Comparison of ENCODE assay signal across 9 cellular contexts in genomic region chr19:34135033-34135370, GRCh38. TPM values are rescaled to one million over a fixed set of nuclear protein-coding genes. Genes with fewer than 3 reads are reported as not detected.
DNase-seq lines count a peak whose midpoint lies in the region; ATAC-seq and TF ChIP-seq lines count a peak whose summit lies in the region.
"Had no signal": no experiment of that assay in that cellular context is flagged by ENCODE, and none has a peak within 500 bp of the region (broad histone marks: within the 10 kb centered on the region; RNA-seq: fewer than 3 reads in every experiment).

No MANE protein-coding gene starts in this region.

- H3K4me1 ChIP-seq in muscle layer of duodenum (ENCODE audit: control insufficient read depth in 1 of 2, insufficient read depth in 2 of 2, low read length in 2 of 2), result no peaks in the 10 kb centered on the region

- H3K27me3 ChIP-seq in muscle layer of duodenum (ENCODE audit: low read depth, low read length), result no peaks in the 10 kb centered on the region

- H3K9me3 ChIP-seq in muscle layer of duodenum (ENCODE audit: control insufficient read depth in 1 of 2, low read length in 2 of 2), result no peaks in the 10 kb centered on the region

- H3K4me3 ChIP-seq in AG09309 (ENCODE audit: control insufficient read depth, low read depth, low read length) (peak overlapping the region; percentile 63), cardiac fibroblast (replicated peaks in 1 of 2; ENCODE audit: low read depth in 2 of 2, low read length in 2 of 2) (peak overlapping the region; percentile 73 to 80), muscle layer of duodenum (ENCODE audit: low read depth in 1 of 2, low read length in 2 of 2) (peak overlapping the region; percentile 79 to 84)

- no peaks in the 10 kb centered on the region for H3K36me3 ChIP-seq in muscle layer of duodenum (ENCODE audit: control insufficient read depth in 1 of 2, insufficient read depth in 2 of 2, low read length in 2 of 2)

- TF ChIP-seq CTCF in AG09309 (IDR thresholded peaks at IDR 0.05; ENCODE audit: control insufficient read depth, insufficient read depth, low read depth, low read length, missing control alignments) (no peak), cardiac fibroblast (IDR thresholded peaks at IDR 0.05; ENCODE audit: low read depth, low read length) (no peak)

- ATAC-seq in GM18861 (IDR thresholded peaks at IDR 0.05; ENCODE audit: unreplicated experiment), result no peak

- no peak overlapping the region for H3K27ac ChIP-seq in muscle layer of duodenum (ENCODE audit: low read length)

- H3K27ac Mint-ChIP-seq in IgD-negative memory B cell, result peak overlapping the region; percentile 33 to 94 (median 53)

- peak overlapping the region; percentile 93 to 96 (median 94) for H3K4me3 Mint-ChIP-seq in IgD-negative memory B cell

- H3K36me3 Mint-ChIP-seq in IgD-negative memory B cell, result peaks cover under 1% of the 10 kb centered on the region

- peaks cover 0 to 7% (median 1%) of the 10 kb centered on the region in 3 donors for H3K4me1 Mint-ChIP-seq in IgD-negative memory B cell

- H3K9me3 Mint-ChIP-seq in IgD-negative memory B cell, result no peaks in the 10 kb centered on the region

- no peak for DNase-seq in AG09309 (ENCODE audit: low read depth)
- no peak for DNase-seq in cardiac fibroblast (ENCODE audit: low read depth in 2 of 2)
- no peak for DNase-seq in NCI-H345 treated with DMSO at 0.1 percent for 48 hours (lab: John Stamatoyannopoulos, UW; ENCODE audit: unreplicated experiment)
- DNase-seq in nucleus accumbens (lab: John Stamatoyannopoulos, UW), result no peak
- DNase-seq in midbrain (lab: John Stamatoyannopoulos, UW), result no peak
- DNase-seq: SIG-M5 had no signal

- no peaks in the 10 kb centered on the region for H3K27me3 Mint-ChIP-seq in IgD-negative memory B cell

RNA-seq across cellular contexts. Expression of gene LSM14A, which starts 37.3 kb away (rescaled TPM):
- 154 TPM for polyA plus RNA-seq in IgD-negative memory B cell
